In the genomic region with DNA sequence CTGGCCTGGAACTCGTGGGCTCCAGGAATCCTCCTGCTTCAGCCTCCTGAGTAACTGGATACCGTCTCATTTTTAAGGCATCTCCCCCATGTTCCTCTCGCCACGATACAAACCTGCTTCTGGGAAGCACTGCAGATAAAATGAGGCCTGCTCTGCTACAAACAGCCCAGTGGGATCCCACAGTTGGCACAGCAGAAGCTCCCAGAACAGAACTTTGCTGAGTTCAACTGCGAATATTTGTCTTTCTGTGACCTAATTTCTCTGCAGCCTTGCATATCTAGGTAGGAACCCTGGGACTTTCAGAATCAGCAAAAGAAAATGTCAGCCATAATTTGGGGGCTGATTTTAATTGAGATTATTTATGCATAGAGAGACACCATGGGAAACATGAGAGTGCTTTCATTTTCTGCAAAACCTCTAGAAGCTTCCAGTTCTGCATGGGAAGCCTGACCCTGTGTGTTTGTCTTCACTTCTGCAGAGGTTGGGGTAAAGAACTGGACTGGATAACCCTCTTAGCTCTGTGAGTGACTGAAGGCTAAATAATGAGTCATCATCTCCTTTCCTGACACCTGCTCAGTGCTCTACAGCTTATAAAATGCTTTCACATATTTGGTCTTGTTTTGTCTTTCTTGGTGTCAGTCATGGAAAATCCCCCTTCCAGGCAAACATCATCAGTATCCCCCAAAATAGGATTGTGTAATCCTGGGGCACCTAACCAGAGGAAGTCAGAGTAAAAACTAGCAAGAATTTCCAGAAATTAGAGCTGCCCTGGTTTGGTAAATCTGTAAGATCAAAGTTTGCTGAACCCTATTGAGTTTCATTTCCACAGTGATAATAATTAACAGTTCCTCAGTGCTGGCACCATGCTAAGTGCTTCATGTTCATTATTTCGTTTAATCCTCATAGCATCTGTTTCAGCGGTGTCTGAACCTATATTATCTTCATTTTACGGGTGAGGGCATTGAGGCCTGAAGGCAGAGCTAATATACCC, we compare ENCODE assay signal across 1 cellular context.
TF ChIP-seq lines count a peak whose summit lies in the region.

No MANE protein-coding gene starts in this region.

TF ChIP-seq in HepG2, 621 proteins besides CTCF, POLR2A, EP300 and RAD21 (continued from another document):
- TF ChIP-seq TRIM22 (IDR thresholded peaks at IDR 0.05) (no peak), CREBL2 (CRISPR knock-in tag; IDR thresholded peaks at IDR 0.05; ENCODE audit: borderline replicate concordance) (no peak), BRF2 (CRISPR knock-in tag; IDR thresholded peaks at IDR 0.05) (no peak), SCMH1 (CRISPR knock-in tag; IDR thresholded peaks at IDR 0.05; ENCODE audit: borderline replicate concordance) (no peak), SAFB2 (CRISPR knock-in tag; IDR thresholded peaks at IDR 0.05; ENCODE audit: borderline replicate concordance, low read depth) (no peak), GLMP (CRISPR knock-in tag; IDR thresholded peaks at IDR 0.05; ENCODE audit: borderline replicate concordance) (no peak)
